8 cellular contexts compared by ENCODE assay signal in the genomic region with DNA sequence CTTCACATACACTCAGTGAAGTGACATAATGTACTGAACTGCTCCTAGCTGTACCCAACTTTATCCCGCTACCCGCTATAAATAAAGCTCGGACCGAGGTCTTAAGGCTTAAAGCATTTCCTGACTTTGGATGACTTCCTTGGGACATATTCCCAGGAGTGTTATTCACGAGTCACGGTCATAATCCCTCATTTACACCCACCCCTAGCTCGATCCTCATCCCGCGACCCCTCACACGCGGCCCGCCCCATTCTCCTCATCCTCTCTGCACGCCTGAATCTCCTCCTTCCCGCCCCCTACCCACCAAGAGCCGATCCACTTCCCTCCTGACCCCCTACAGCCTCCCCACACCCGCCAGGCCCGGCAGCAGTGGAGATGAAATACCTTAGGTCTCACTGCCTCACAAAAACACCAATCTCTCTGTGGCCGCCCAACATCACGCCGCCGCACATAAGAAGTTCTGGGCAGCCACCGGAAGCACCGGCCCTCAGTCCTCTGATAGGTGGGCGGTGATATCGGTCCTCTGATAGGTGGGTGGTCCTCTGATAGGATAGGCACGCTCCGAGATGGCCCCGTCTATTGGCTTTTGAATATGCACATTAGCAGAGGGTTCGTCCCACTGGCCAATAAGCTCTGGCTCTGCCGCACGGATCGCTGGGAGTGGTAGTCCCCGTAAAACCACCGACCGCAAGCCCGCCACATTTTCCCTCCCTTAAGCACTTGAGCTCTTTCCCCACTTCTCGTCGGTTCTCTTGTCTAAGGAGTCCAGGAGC. TPM values are rescaled to one million over a fixed set of nuclear protein-coding genes. Genes with fewer than 3 reads are reported as not detected.
A peak's percentile ranks its signal among the peaks of the same experiment; 100 is the strongest.
DNase-seq lines count a peak whose midpoint lies in the region; ATAC-seq and TF ChIP-seq lines count a peak whose summit lies in the region.

Gene WDCP, minus strand, starts transcription at position 462 of the 773 bp plus-strand sequence. CDS start 7,897 bp downstream, outside the sequence.

- POLR2A ChIA-PET in activated B cell treated with CpG ODN at 0.5 μM for 24 hours (lab: Charles Lee): interaction anchor here (0.5 to 2.9 kb wide), 7 partner anchors 29 to 925 kb away, joined by 3 to 57 read pairs (median 6); partner anchors contain the start of genes ATAD2B, SF3B6 and TP53I3

- H3K4me3 Mint-ChIP-seq in activated B cell treated with CpG ODN at 0.5 μM for 24 hours: peak within 1 kb of the TSS; percentile 96

- CTCF ChIA-PET in activated B cell treated with CpG ODN at 0.5 μM for 24 hours (lab: Charles Lee): interaction anchor here (0.7 to 1.6 kb wide), 3 partner anchors 29 to 120 kb away, joined by 3 to 7 read pairs (median 5); partner anchors contain the start of genes ATAD2B and SF3B6

- H3K27me3 Mint-ChIP-seq in activated B cell treated with CpG ODN at 0.5 μM for 24 hours: no peaks in the 10 kb centered on the region

- TF ChIP-seq POLR2A in GM18951 (IDR thresholded peaks at IDR 0.05; ENCODE audit: extremely low read depth, insufficient read depth, insufficient read length): peak; percentile 88

- TF ChIP-seq CTCF in activated B cell treated with CpG ODN at 0.5 μM for 24 hours (IDR thresholded peaks at IDR 0.05): no peak

- H3K36me3 Mint-ChIP-seq in activated B cell treated with CpG ODN at 0.5 μM for 24 hours (ENCODE audit: low read depth): peaks cover 9% of the 10 kb centered on the region

- peak within 1 kb of the TSS; percentile 89 for H3K27ac Mint-ChIP-seq in activated B cell treated with CpG ODN at 0.5 μM for 24 hours

- DNase-seq in AG08395 (ENCODE audit: low spot score) (peak; percentile 97), NCI-H345 (lab: John Stamatoyannopoulos, UW) (peak; percentile 100), activated B cell treated with CpG ODN at 0.5 μM for 24 hours (peak; percentile 79), iris pigment epithelial cell (ENCODE audit: low read depth) (peak; percentile 100)
- DNase-seq in central memory CD4-positive, alpha-beta T cell: peak; percentile 94
- DNase-seq in stimulated activated CD4-positive, alpha-beta T cell treated with anti-CD3 and anti-CD28 coated beads, Interleukin-12 subunit alpha, Interleukin-12 subunit beta, amount 100 ng/mL, for 24 hours (ENCODE audit: low read depth in 2 of 2): peak; percentile 85 to 92

- no peaks in the 10 kb centered on the region for H3K9me3 Mint-ChIP-seq in activated B cell treated with CpG ODN at 0.5 μM for 24 hours

- peak; percentile 99 for ATAC-seq in HG03196 (IDR thresholded peaks at IDR 0.05; ENCODE audit: unreplicated experiment)
- ATAC-seq in activated B cell treated with CpG ODN at 0.5 μM for 24 hours (ENCODE audit: low read depth): peak; percentile 98

- intact Hi-C loops in activated B cell treated with CpG ODN at 0.5 μM for 24 hours (cut with micrococcal nuclease): loop anchor here (1.0 to 2.0 kb wide), 5 partner anchors 29 to 120 kb away; partner anchors contain the start of genes ATAD2B, FAM228B, PFN4 and SF3B6

- H3K4me1 Mint-ChIP-seq in activated B cell treated with CpG ODN at 0.5 μM for 24 hours: peaks cover 29% of the 10 kb centered on the region

- in situ Hi-C loops in GM18951 (cut with MboI; ENCODE audit: low sequenced_read_pairs, unreplicated experiment): no loop called here

RNA-seq across cellular contexts. Expression of gene WDCP, which starts in this region (rescaled TPM):
- 20.0 and 20.6 TPM in 2 replicates for total RNA-seq in activated B cell treated with CpG ODN at 0.5 μM for 24 hours

Comparison
In these comparisons a context has a peak if more than half of its experiments do, and no peak if none do; other contexts are left out.
1. Peak in every context shown above with its lines: DNase-seq and ATAC-seq.